In the genomic region with DNA sequence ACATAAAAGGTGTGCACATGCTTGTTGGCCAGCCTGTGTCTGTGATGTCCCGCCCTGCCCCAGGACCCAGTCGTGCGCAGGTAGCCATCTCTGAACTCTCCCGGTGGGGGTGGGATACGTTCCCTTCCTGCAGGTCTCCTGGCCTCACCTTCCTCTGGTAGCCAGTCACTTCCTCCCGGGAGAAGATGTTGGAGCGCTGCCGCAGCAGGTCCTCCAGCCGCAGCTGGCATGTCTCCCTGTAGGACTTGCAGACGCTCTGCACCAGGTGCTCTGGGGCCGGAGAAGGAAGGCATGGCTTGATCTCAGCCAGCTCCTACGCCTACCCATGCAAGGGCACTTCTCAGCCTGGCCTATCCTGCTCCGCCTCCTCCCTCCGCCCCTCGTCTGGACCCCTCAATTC, we compare ENCODE assay signal across 21 cellular contexts. TPM values are rescaled to one million over a fixed set of nuclear protein-coding genes. Genes with fewer than 3 reads are reported as not detected.
"Had no signal": no experiment of that assay in that cellular context is flagged by ENCODE, and none has a peak within 500 bp of the region (broad histone marks: within the 10 kb centered on the region; RNA-seq: fewer than 3 reads in every experiment).

No MANE protein-coding gene starts in this region.

- H3K9me3 ChIP-seq: breast epithelium, Peyer's patch, SJSA1 had no signal

- H3K27me3 ChIP-seq: breast epithelium, Peyer's patch, SJSA1 had no signal

- ATAC-seq: activated CD4-positive, CD25-positive, alpha-beta regulatory T cell treated with anti-CD3 and anti-CD28 coated beads, Interleukin-2, amount 50 U/mL, for 24 hours; activated CD8-positive, alpha-beta T cell treated with anti-CD3 and anti-CD28 coated beads for 36 hours; activated T-cell treated with anti-CD3 and anti-CD28 coated beads, Interleukin-2, amount 50 U/mL, for 72 hours; SK-N-SH treated with all-trans-retinoic acid at 6 μM for 48 hours had no signal

- H3K27ac ChIP-seq: breast epithelium, Peyer's patch, RWPE1, SJSA1 had no signal

- H3K4me3 ChIP-seq: breast epithelium, Peyer's patch, SJSA1 had no signal

- H3K4me1 ChIP-seq: breast epithelium, Peyer's patch had no signal

- H3K36me3 ChIP-seq: breast epithelium, SJSA1 had no signal

- DNase-seq: activated CD4-positive, alpha-beta T cell treated with anti-CD3 and anti-CD28 coated beads for 4 hours; activated CD8-positive, alpha-beta memory T cell treated with anti-CD3 and anti-CD28 coated beads, Interleukin-2, amount 50 U/mL, for 4 hours; activated CD8-positive, alpha-beta T cell treated with anti-CD3 and anti-CD28 coated beads for 36 hours; activated naive CD4-positive, alpha-beta T cell; activated T-cell treated with anti-CD3 and anti-CD28 coated beads, Interleukin-2, amount 50 U/mL, for 72 hours; MM.1S; NCI-H1105; NCI-H1436; NCI-H1694 treated with DMSO at 0.1 percent for 48 hours; NCI-H2029 treated with DMSO at 0.1 percent for 48 hours; NCI-H524; Peyer's patch; SHP77; SW 1271 had no signal

RNA-seq across cellular contexts. Expression of a gene that starts 9.2 kb away (rescaled TPM):
- total RNA-seq: activated CD8-positive, alpha-beta T cell treated with anti-CD3 and anti-CD28 coated beads for 36 hours; aorta; SJSA1 had no signal
- polyA plus RNA-seq: aorta had no signal

RNA-seq across cellular contexts. Expression of a gene that starts 17.2 kb away (rescaled TPM):
- total RNA-seq: SJSA1 had no signal

RNA-seq across cellular contexts. Expression of a gene that starts 25.2 kb away (rescaled TPM):
- total RNA-seq: aorta, SJSA1 had no signal
- polyA plus RNA-seq: aorta had no signal

RNA-seq across cellular contexts. Expression of a gene that starts 39.1 kb away (rescaled TPM):
- total RNA-seq: activated CD8-positive, alpha-beta T cell treated with anti-CD3 and anti-CD28 coated beads for 36 hours; aorta; breast epithelium; Peyer's patch; SJSA1; T-helper 1 cell treated with Interleukin-12 subunit alpha and Interleukin-12 subunit beta and Interleukin-4 antibody, amounts not matched to agents 30 ng/mL and 1 ng/mL, for 36 hours had no signal
- polyA plus RNA-seq: aorta had no signal
